In the genomic region with DNA sequence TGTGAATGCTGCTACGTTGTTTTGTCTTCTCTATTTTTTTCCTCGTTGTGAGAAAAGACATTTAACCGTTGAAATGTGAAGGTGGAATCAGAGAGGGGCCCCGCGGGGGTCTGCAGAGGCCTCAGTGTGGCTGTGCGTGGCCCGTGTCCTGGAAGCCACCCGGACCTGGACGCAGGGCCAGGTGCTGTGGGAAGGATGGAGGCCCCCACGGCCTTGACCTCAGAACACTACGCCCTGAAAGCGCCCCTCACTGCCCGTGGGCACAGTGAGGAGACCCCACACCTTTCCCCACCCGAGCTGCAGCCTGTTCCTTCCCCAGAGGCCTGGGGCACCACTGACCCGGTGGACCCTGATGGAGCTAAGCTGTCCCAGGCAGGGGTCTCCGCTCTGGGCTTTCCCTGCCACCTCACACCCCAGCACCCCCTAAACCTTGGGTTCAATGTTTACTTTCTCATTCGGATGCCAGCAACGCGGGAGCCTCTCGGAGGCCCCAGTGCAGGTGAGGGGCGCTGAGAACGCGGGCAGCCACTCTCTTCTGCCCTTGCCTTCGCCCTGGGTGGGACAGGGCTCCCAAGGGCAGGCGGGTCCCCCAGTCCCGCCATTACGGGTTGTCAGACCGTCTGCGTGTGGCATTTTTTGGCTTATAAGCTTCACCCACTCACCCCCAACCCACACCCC, we compare ENCODE assay signal across 1 cellular context.
TF ChIP-seq lines count a peak whose summit lies in the region.

No MANE protein-coding gene starts in this region.

TF ChIP-seq in endothelial cell of umbilical vein, 7 proteins besides CTCF, POLR2A, EP300 and RAD21:
- TF ChIP-seq JUN (IDR thresholded peaks at IDR 0.05; ENCODE audit: borderline replicate concordance, insufficient read depth, insufficient read length, low read depth), result no peak
- no peak for TF ChIP-seq POLR2AphosphoS5 (IDR thresholded peaks at IDR 0.05; ENCODE audit: insufficient read depth, low read depth, low read length)
- TF ChIP-seq GATA2 (IDR thresholded peaks at IDR 0.05; ENCODE audit: insufficient read depth, insufficient read length, low read depth, low read length), result no peak
- no peak for TF ChIP-seq EZH2 (IDR thresholded peaks at IDR 0.05; ENCODE audit: borderline replicate concordance, low read depth, low read length, severe bottlenecking)
- TF ChIP-seq MYC (IDR thresholded peaks at IDR 0.05; ENCODE audit: low read depth, low read length), result no peak
TF ChIP-seq in endothelial cell of umbilical vein: peak in this region for 0.
